Comparison of ENCODE assay signal across 1 cellular context in genomic region chr13:113105032-113105993, GRCh38.
TF ChIP-seq lines count a peak whose summit lies in the region.

Gene F7 (plus strand): TSS chr13:113105791. CDS start chr13:113105842, 51 bp downstream.

TF ChIP-seq in WTC11, 78 proteins besides CTCF, POLR2A, EP300 and RAD21 (continued from another document):
- TF ChIP-seq ZNF281 (CRISPR knock-in tag; IDR thresholded peaks at IDR 0.05) (0 out of 2 replicates have a peak, but pooled peaks have one; percentile 61), MAX (CRISPR knock-in tag; IDR thresholded peaks at IDR 0.05) (peak; percentile 10; the same call in 1 of the 2 replicates), USF1 (CRISPR knock-in tag; IDR thresholded peaks at IDR 0.05) (peak; percentile 35; the same call in 1 of the 2 replicates), ZNF416 (CRISPR knock-in tag; IDR thresholded peaks at IDR 0.05) (no peak), JAZF1 (CRISPR knock-in tag; IDR thresholded peaks at IDR 0.05) (no peak), IRF2 (CRISPR knock-in tag; IDR thresholded peaks at IDR 0.05; ENCODE audit: borderline replicate concordance, low read depth) (no peak)
